10 cellular contexts compared by ENCODE assay signal in the genomic region with DNA sequence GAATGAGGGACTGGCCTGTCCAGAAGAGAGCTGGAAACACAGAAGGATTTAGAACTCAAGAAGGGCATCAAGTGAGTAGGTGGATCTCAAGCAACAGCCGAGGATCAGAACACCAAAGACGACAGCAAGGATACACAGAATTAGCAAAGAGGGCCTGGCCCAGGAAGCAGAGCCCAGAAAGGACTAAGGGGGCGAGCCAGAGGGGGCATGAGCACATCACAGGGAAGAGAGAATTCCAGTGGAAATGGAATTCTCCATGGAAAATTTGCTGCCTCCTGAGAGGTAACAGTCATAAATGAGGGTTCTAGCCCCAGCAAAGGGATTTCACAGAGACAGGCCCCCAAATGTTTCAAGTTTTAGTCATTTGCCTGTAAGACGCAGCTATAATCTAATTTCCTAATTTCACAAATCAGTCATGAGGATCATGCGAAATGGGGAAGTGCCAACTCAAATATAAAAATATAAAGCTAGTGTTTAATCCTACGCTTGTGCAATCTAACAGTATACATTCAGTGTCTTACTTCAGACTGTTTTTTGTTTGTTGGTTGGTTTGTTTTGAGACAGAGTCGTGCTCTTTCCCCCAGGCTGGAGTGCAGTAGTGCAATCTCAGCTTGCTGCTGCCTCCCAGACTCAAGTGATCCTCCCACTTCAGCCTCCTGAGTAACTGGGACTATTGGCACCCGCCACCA. TPM values are rescaled to one million over a fixed set of nuclear protein-coding genes. Genes with fewer than 3 reads are reported as not detected.
DNase-seq lines count a peak whose midpoint lies in the region; ATAC-seq and TF ChIP-seq lines count a peak whose summit lies in the region.
"Had no signal": no experiment of that assay in that cellular context is flagged by ENCODE, and none has a peak within 500 bp of the region (broad histone marks: within the 10 kb centered on the region; RNA-seq: fewer than 3 reads in every experiment).

No MANE protein-coding gene starts in this region.

- peaks cover 0 to 18% of the 10 kb centered on the region in 2 donors for H3K4me1 ChIP-seq in right atrium auricular region
- peaks cover 0 to 50% of the 10 kb centered on the region in 2 donors for H3K4me1 ChIP-seq in left lung
- peaks cover 47% of the 10 kb centered on the region for H3K4me1 ChIP-seq in vagina

- peaks cover 57% of the 10 kb centered on the region for H3K4me1 Mint-ChIP-seq in activated naive CD8-positive, alpha-beta T cell treated with anti-CD3 and anti-CD28 coated beads, Interleukin-2, amount 10 ng/mL, durations not matched to agents 7 days and 5 days

- no peak for DNase-seq in right atrium auricular region (ENCODE audit: low spot score)
- DNase-seq in cardiac septum (ENCODE audit: low spot score): no peak
- DNase-seq in activated naive CD8-positive, alpha-beta T cell treated with anti-CD3 and anti-CD28 coated beads, Interleukin-2, amount 10 ng/mL, durations not matched to agents 7 days and 5 days: no peak
- no peak for DNase-seq in left lung
- no peak for DNase-seq in vagina (ENCODE audit: extremely low spot score in 2 of 2)
- DNase-seq in NCI-H748 treated with DMSO at 0.1 percent for 48 hours (lab: John Stamatoyannopoulos, UW): no peak
- DNase-seq in NCI-H2081 treated with DMSO at 0.1 percent for 48 hours (lab: John Stamatoyannopoulos, UW): no peak
- DNase-seq: KBM-7, T-helper 9 cell had no signal

- H3K9me3 ChIP-seq in right atrium auricular region (no peaks in the 10 kb centered on the region), left lung (no peaks in the 10 kb centered on the region), vagina (no peaks in the 10 kb centered on the region)

- H3K27me3 ChIP-seq in right atrium auricular region: no peaks in the 10 kb centered on the region
- no peaks in the 10 kb centered on the region for H3K27me3 ChIP-seq in left lung
- H3K27me3 ChIP-seq in vagina: no peaks in the 10 kb centered on the region

- peak overlapping the region; percentile 73 for H3K4me3 Mint-ChIP-seq in activated naive CD8-positive, alpha-beta T cell treated with anti-CD3 and anti-CD28 coated beads, Interleukin-2, amount 10 ng/mL, durations not matched to agents 7 days and 5 days

- TF ChIP-seq POLR2A in vagina (IDR thresholded peaks at IDR 0.05): no peak

- peaks cover 35% of the 10 kb centered on the region for H3K36me3 Mint-ChIP-seq in activated naive CD8-positive, alpha-beta T cell treated with anti-CD3 and anti-CD28 coated beads, Interleukin-2, amount 10 ng/mL, durations not matched to agents 7 days and 5 days

- H3K36me3 ChIP-seq in right atrium auricular region (no peaks in the 10 kb centered on the region), left lung (peaks cover 0 to 4% of the 10 kb centered on the region in 2 donors), vagina (no peaks in the 10 kb centered on the region)

- H3K27me3 Mint-ChIP-seq in activated naive CD8-positive, alpha-beta T cell treated with anti-CD3 and anti-CD28 coated beads, Interleukin-2, amount 10 ng/mL, durations not matched to agents 7 days and 5 days: no peaks in the 10 kb centered on the region

- H3K9me3 Mint-ChIP-seq in activated naive CD8-positive, alpha-beta T cell treated with anti-CD3 and anti-CD28 coated beads, Interleukin-2, amount 10 ng/mL, durations not matched to agents 7 days and 5 days: no peaks in the 10 kb centered on the region

- no peak for TF ChIP-seq CTCF in right atrium auricular region (IDR thresholded peaks at IDR 0.05)
- TF ChIP-seq CTCF in left lung (IDR thresholded peaks at IDR 0.05): no peak
- no peak for TF ChIP-seq CTCF in vagina (IDR thresholded peaks at IDR 0.05)

- no peak overlapping the region for H3K4me3 ChIP-seq in right atrium auricular region
- no peak overlapping the region for H3K4me3 ChIP-seq in left lung
- H3K4me3 ChIP-seq in vagina: no peak overlapping the region

- ATAC-seq in activated naive CD8-positive, alpha-beta T cell treated with anti-CD3 and anti-CD28 coated beads, Interleukin-2, amount 10 ng/mL, durations not matched to agents 7 days and 5 days (ENCODE audit: low read depth): no peak
- peak; percentile 57 for ATAC-seq in left lung
- no peak for ATAC-seq in HG03108 (IDR thresholded peaks at IDR 0.05; ENCODE audit: unreplicated experiment)

- POLR2A ChIA-PET in activated naive CD8-positive, alpha-beta T cell treated with anti-CD3 and anti-CD28 coated beads, Interleukin-2, amount 10 ng/mL, durations not matched to agents 7 days and 5 days (lab: Charles Lee): interaction anchor here (1.2 to 1.5 kb wide), 2 partner anchors 12 to 110 kb away, joined by 5 to 6 read pairs; no protein-coding TSS in a partner anchor

- H3K27ac ChIP-seq in right atrium auricular region: peak overlapping the region; percentile 33 to 35
- H3K27ac ChIP-seq in left lung: peak overlapping the region; percentile 57 to 87
- peak overlapping the region; percentile 68 for H3K27ac ChIP-seq in vagina

- H3K27ac Mint-ChIP-seq in activated naive CD8-positive, alpha-beta T cell treated with anti-CD3 and anti-CD28 coated beads, Interleukin-2, amount 10 ng/mL, durations not matched to agents 7 days and 5 days: peak overlapping the region; percentile 88

- intact Hi-C loops in cardiac septum (cut with DNase I) (no loop called here), left lung (cut with DNase I) (no loop called here), vagina (cut with DNase I) (no loop called here)

RNA-seq across cellular contexts. Expression of a gene that starts 46.7 kb away (rescaled TPM):
- total RNA-seq in right atrium auricular region: 10 to 100 TPM; 18.0 to 24.1 TPM
- total RNA-seq in cardiac septum: 22.6 TPM
- total RNA-seq in activated naive CD8-positive, alpha-beta T cell treated with anti-CD3 and anti-CD28 coated beads, Interleukin-2, amount 10 ng/mL, durations not matched to agents 7 days and 5 days: 100 to 1,000 TPM; 191 to 194 TPM
- 10 to 100 TPM; 30.4 to 51.8 TPM for total RNA-seq in left lung
- total RNA-seq in vagina: 47.1 TPM

RNA-seq across cellular contexts. Expression of a gene that starts 57.4 kb away (rescaled TPM):
- total RNA-seq in right atrium auricular region: 10 to 100 TPM; 16.2 to 16.9 TPM
- total RNA-seq in cardiac septum: 23.7 TPM
- 10 to 100 TPM; 23.2 to 25.1 TPM for total RNA-seq in activated naive CD8-positive, alpha-beta T cell treated with anti-CD3 and anti-CD28 coated beads, Interleukin-2, amount 10 ng/mL, durations not matched to agents 7 days and 5 days
- total RNA-seq in left lung: 10 to 100 TPM; 43.0 to 52.4 TPM
- total RNA-seq in vagina: 25.5 TPM
